In the genomic region with DNA sequence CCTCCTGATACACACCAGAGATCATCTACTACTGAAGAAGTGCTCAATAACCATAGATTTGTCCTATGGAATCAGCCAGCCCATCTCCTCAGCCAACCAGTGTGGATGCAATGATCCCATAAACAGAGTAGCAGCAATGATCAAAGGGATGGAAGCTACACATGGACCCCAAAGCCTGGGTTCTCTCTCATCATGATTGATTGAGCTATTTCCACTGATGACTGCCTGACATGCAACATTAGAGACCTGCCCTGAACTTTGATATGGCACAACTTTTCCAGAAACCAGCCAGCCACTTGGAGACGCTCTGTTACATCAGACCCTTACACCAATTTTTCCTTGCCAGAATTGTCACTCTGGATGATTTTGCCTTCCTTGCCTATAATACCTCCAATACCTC, we compare ENCODE assay signal across 36 cellular contexts.
DNase-seq lines count a peak whose midpoint lies in the region; ATAC-seq, FAIRE-seq and TF ChIP-seq lines count a peak whose summit lies in the region.
"Had no signal": no experiment of that assay in that cellular context is flagged by ENCODE, and none has a peak within 500 bp of the region (broad histone marks: within the 10 kb centered on the region; RNA-seq: fewer than 3 reads in every experiment).

No MANE protein-coding gene starts in this region.

- no peak for TF ChIP-seq EP300 in esophagus muscularis mucosa (IDR thresholded peaks at IDR 0.05)

- H3K4me1 Mint-ChIP-seq in glutamatergic neuron (ENCODE audit: low read depth, unreplicated experiment) (peaks cover 7% of the 10 kb centered on the region), osteocyte (ENCODE audit: unreplicated experiment) (no peaks in the 10 kb centered on the region)
- H3K4me1 Mint-ChIP-seq: B cell; CD14-positive monocyte; CD4-positive, alpha-beta memory T cell; CD4-positive, CD25-positive, alpha-beta regulatory T cell; CD8-positive, alpha-beta memory T cell had no signal

- FAIRE-seq in D721Med (lab: Jason Lieb, UNC) = peak; percentile 41
- FAIRE-seq: A204.1, A549 had no signal

- intact Hi-C loops in esophagus muscularis mucosa (cut with DNase I) (no loop called here), colonic mucosa (cut with DNase I) (no loop called here), adrenal gland (cut with DNase I) (no loop called here), Right ventricle myocardium inferior (cut with DNase I) (no loop called here)

- H3K9me3 ChIP-seq in esophagus muscularis mucosa = no peaks in the 10 kb centered on the region
- no peaks in the 10 kb centered on the region for H3K9me3 ChIP-seq in colonic mucosa
- H3K9me3 ChIP-seq in adrenal gland (replicated peaks in 1 of 3) = no peaks in the 10 kb centered on the region
- H3K9me3 ChIP-seq: A549; BE2C; BLaER1; BLaER1 treated with 17β-estradiol and CSF1 and Interleukin-3, amounts not matched to agents 10 nM and 100 nM; Caco-2 had no signal

- no peak for ATAC-seq in Right ventricle myocardium inferior
- ATAC-seq: A549; CD8-positive, alpha-beta T cell had no signal

- H3K27ac ChIP-seq in esophagus muscularis mucosa (replicated peaks in 1 of 4) (no peak overlapping the region), colonic mucosa (no peak overlapping the region), adrenal gland (no peak overlapping the region)
- H3K27ac ChIP-seq: 22Rv1; A549; BLaER1; BLaER1 treated with 17β-estradiol and CSF1 and Interleukin-3, amounts not matched to agents 10 nM and 100 nM; C4-2B had no signal

- H3K36me3 ChIP-seq in esophagus muscularis mucosa = no peaks in the 10 kb centered on the region
- H3K36me3 ChIP-seq in colonic mucosa = no peaks in the 10 kb centered on the region
- no peaks in the 10 kb centered on the region for H3K36me3 ChIP-seq in adrenal gland (replicated peaks in 1 of 2)
- H3K36me3 ChIP-seq: BE2C; BLaER1; BLaER1 treated with 17β-estradiol and CSF1 and Interleukin-3, amounts not matched to agents 10 nM and 100 nM had no signal

- H3K9me3 Mint-ChIP-seq in glutamatergic neuron (ENCODE audit: unreplicated experiment) (peaks cover 2% of the 10 kb centered on the region), osteocyte (ENCODE audit: unreplicated experiment) (no peaks in the 10 kb centered on the region)
- H3K9me3 Mint-ChIP-seq: CD4-positive, alpha-beta T cell; CD8-positive, alpha-beta memory T cell had no signal

- H3K27ac Mint-ChIP-seq in glutamatergic neuron (ENCODE audit: unreplicated experiment) (no peak overlapping the region), osteocyte (ENCODE audit: unreplicated experiment) (no peak overlapping the region)
- H3K27ac Mint-ChIP-seq: B cell; CD14-positive monocyte; CD4-positive, alpha-beta memory T cell; CD4-positive, alpha-beta T cell; CD4-positive, CD25-positive, alpha-beta regulatory T cell; CD8-positive, alpha-beta T cell had no signal

- no peak overlapping the region for H3K9ac ChIP-seq in colonic mucosa (ENCODE audit: low read depth in 2 of 2, low read length in 2 of 2)
- H3K9ac ChIP-seq: BLaER1; BLaER1 treated with 17β-estradiol and CSF1 and Interleukin-3, amounts not matched to agents 10 nM and 100 nM had no signal

- H3K27me3 Mint-ChIP-seq in glutamatergic neuron (ENCODE audit: unreplicated experiment) (no peaks in the 10 kb centered on the region), osteocyte (ENCODE audit: unreplicated experiment) (no peaks in the 10 kb centered on the region)
- H3K27me3 Mint-ChIP-seq: CD4-positive, CD25-positive, alpha-beta regulatory T cell had no signal

- TF ChIP-seq CTCF in D721Med (IDR thresholded peaks at IDR 0.05; ENCODE audit: insufficient read depth, missing control alignments) (no peak), esophagus muscularis mucosa (IDR thresholded peaks at IDR 0.05) (no peak), glutamatergic neuron (IDR thresholded peaks at IDR 0.05; ENCODE audit: partially characterized antibody, unreplicated experiment) (no peak), osteocyte (IDR thresholded peaks at IDR 0.05) (no peak), colonic mucosa (IDR thresholded peaks at IDR 0.05) (no peak), adrenal gland (IDR thresholded peaks at IDR 0.05) (no peak)

- no peak for TF ChIP-seq POLR2A in esophagus muscularis mucosa (IDR thresholded peaks at IDR 0.05; ENCODE audit: low read depth)
- no peak for TF ChIP-seq POLR2A in adrenal gland (IDR thresholded peaks at IDR 0.05)

- no peaks in the 10 kb centered on the region for H3K27me3 ChIP-seq in esophagus muscularis mucosa
- H3K27me3 ChIP-seq in colonic mucosa = no peaks in the 10 kb centered on the region
- no peaks in the 10 kb centered on the region for H3K27me3 ChIP-seq in adrenal gland
- H3K27me3 ChIP-seq: BE2C; BLaER1; BLaER1 treated with 17β-estradiol and CSF1 and Interleukin-3, amounts not matched to agents 10 nM and 100 nM had no signal

- 100% methylated on average over 1 of the region's 1 CpG for WGBS in esophagus muscularis mucosa
- WGBS in adrenal gland, 4 donors = 87 to 100% (median 89%) methylated on average over 1 of the region's 1 CpG

- no peaks in the 10 kb centered on the region for H3K4me1 ChIP-seq in esophagus muscularis mucosa
- H3K4me1 ChIP-seq in colonic mucosa = no peaks in the 10 kb centered on the region
- no peaks in the 10 kb centered on the region for H3K4me1 ChIP-seq in adrenal gland (replicated peaks in 1 of 2)
- H3K4me1 ChIP-seq: A549; BLaER1; BLaER1 treated with 17β-estradiol and CSF1 and Interleukin-3, amounts not matched to agents 10 nM and 100 nM had no signal

- H3K4me3 Mint-ChIP-seq in glutamatergic neuron (ENCODE audit: unreplicated experiment) (peak overlapping the region; percentile 21), osteocyte (ENCODE audit: unreplicated experiment) (no peak overlapping the region)
- H3K4me3 Mint-ChIP-seq: B cell; CD14-positive monocyte; CD4-positive, alpha-beta memory T cell; CD4-positive, alpha-beta T cell; CD4-positive, CD25-positive, alpha-beta regulatory T cell; CD8-positive, alpha-beta memory T cell; CD8-positive, alpha-beta T cell had no signal

- H3K4me3 ChIP-seq in esophagus muscularis mucosa (no peak overlapping the region), colonic mucosa (no peak overlapping the region), adrenal gland (no peak overlapping the region)
- H3K4me3 ChIP-seq: A549; BLaER1; BLaER1 treated with 17β-estradiol and CSF1 and Interleukin-3, amounts not matched to agents 10 nM and 100 nM had no signal

- H3K36me3 Mint-ChIP-seq in glutamatergic neuron (ENCODE audit: unreplicated experiment) = peaks cover 4% of the 10 kb centered on the region
- H3K36me3 Mint-ChIP-seq in osteocyte (ENCODE audit: unreplicated experiment) = no peaks in the 10 kb centered on the region
- H3K36me3 Mint-ChIP-seq: CD14-positive monocyte; CD4-positive, alpha-beta memory T cell; CD4-positive, CD25-positive, alpha-beta regulatory T cell; CD8-positive, alpha-beta memory T cell; CD8-positive, alpha-beta T cell had no signal

- no peak for DNase-seq in D721Med (ENCODE audit: insufficient read length, low spot score)
- DNase-seq in esophagus muscularis mucosa (ENCODE audit: extremely low spot score) = peak; percentile 90
- DNase-seq in glutamatergic neuron = no peak
- DNase-seq in osteocyte (ENCODE audit: extremely low spot score, unreplicated experiment) = peak; percentile 30
- no peak for DNase-seq in colonic mucosa
- DNase-seq in adrenal gland = no peak
- DNase-seq in HK-2 (ENCODE audit: unreplicated experiment) = no peak
- no peak for DNase-seq in Right ventricle myocardium inferior (ENCODE audit: missing footprints)
- DNase-seq: 8988T; ACHN; AML-193; BE2C; C1 segment of cervical spinal cord; Caco-2; Calu3; CD4-positive, alpha-beta memory T cell; CD4-positive, alpha-beta T cell; CD4-positive, CD25-positive, alpha-beta regulatory T cell; CD8-positive, alpha-beta memory T cell; CD8-positive, alpha-beta T cell; COR-L47; DMS 273 treated with DMSO at 0.1 percent for 48 hours; DMS153; DMS53; DMS79; DMS79 treated with DMSO at 0.1 percent for 48 hours; DND-41; EL had no signal

Comparison
In these comparisons a context has a peak if more than half of its experiments do, and no peak if none do; other contexts are left out.
1. DNase-seq: peak in esophagus muscularis mucosa (single experiment) and osteocyte (single experiment); none in D721Med (single experiment), glutamatergic neuron (single experiment), colonic mucosa (single experiment), adrenal gland (0 of 7), HK-2 (single experiment) and Right ventricle myocardium inferior (single experiment).